Comparison of ENCODE assay signal across 8 cellular contexts in genomic region chrX:150568320-150569154, GRCh38. TPM values are rescaled to one million over a fixed set of nuclear protein-coding genes. Genes with fewer than 3 reads are reported as not detected.
DNase-seq lines count a peak whose midpoint lies in the region; ATAC-seq, FAIRE-seq and TF ChIP-seq lines count a peak whose summit lies in the region.

TSS of gene MTM1 (plus strand) at chrX:150568621. CDS start at chrX:150592615, 23,994 bp downstream.

- TF ChIP-seq CTCF in RWPE1 (conservative IDR thresholded peaks at IDR 0.05; ENCODE audit: low read depth) (no peak), fibroblast of lung (conservative IDR thresholded peaks at IDR 0.05 in 1 of 2, IDR thresholded peaks at IDR 0.05 in 1 of 2; ENCODE audit: low read depth in 1 of 2, low read length in 2 of 2) (no peak)

- ATAC-seq in activated T-helper 17 cell treated with anti-CD3 and anti-CD28 coated beads, Interleukin-2, amount 50 U/mL, for 72 hours (replicated peaks): peak; percentile 88
- ATAC-seq in naive B cell (ENCODE audit: low read depth in 2 of 2): peak; percentile 82 to 83
- ATAC-seq in stimulated activated effector memory CD8-positive, alpha-beta T cell treated with anti-CD3 and anti-CD28 coated beads, Interleukin-12 subunit alpha, Interleukin-12 subunit beta, amount 100 ng/mL, for 72 hours: peak; percentile 91

- peak; percentile 94 for DNase-seq in EL
- peak; percentile 83 for DNase-seq in H54 (ENCODE audit: insufficient read length, low spot score)
- peak; percentile 91 for DNase-seq in LoVo (ENCODE audit: low spot score)
- peak; percentile 94 for DNase-seq in RWPE1 (ENCODE audit: low spot score)
- peak; percentile 94 for DNase-seq in fibroblast of lung (ENCODE audit: low read depth in 2 of 2)
- peak; percentile 90 for DNase-seq in naive B cell
- peak; percentile 76 to 89 for DNase-seq in stimulated activated effector memory CD8-positive, alpha-beta T cell treated with anti-CD3 and anti-CD28 coated beads, Interleukin-12 subunit alpha, Interleukin-12 subunit beta, amount 100 ng/mL, for 72 hours (ENCODE audit: low spot score in 2 of 2)

- peak within 1 kb of the TSS; percentile 46 for H2AFZ ChIP-seq in fibroblast of lung (ENCODE audit: low read length)

- H3K4me1 Mint-ChIP-seq in activated T-helper 17 cell treated with anti-CD3 and anti-CD28 coated beads, Interleukin-2, amount 50 U/mL, for 72 hours: peaks cover 14% of the 10 kb centered on the region
- peaks cover 17 to 45% (median 32%) of the 10 kb centered on the region in 3 donors for H3K4me1 Mint-ChIP-seq in naive B cell
- H3K4me1 Mint-ChIP-seq in stimulated activated effector memory CD8-positive, alpha-beta T cell treated with anti-CD3 and anti-CD28 coated beads, Interleukin-12 subunit alpha, Interleukin-12 subunit beta, amount 100 ng/mL, for 72 hours: peaks cover 28% of the 10 kb centered on the region

- H3K79me2 ChIP-seq in fibroblast of lung (ENCODE audit: control insufficient read depth, insufficient read depth, low read length): peaks cover 3% of the 10 kb centered on the region

- H3K36me3 Mint-ChIP-seq in activated T-helper 17 cell treated with anti-CD3 and anti-CD28 coated beads, Interleukin-2, amount 50 U/mL, for 72 hours (ENCODE audit: low read depth): no peaks in the 10 kb centered on the region
- H3K36me3 Mint-ChIP-seq in naive B cell: no peaks in the 10 kb centered on the region
- no peaks in the 10 kb centered on the region for H3K36me3 Mint-ChIP-seq in stimulated activated effector memory CD8-positive, alpha-beta T cell treated with anti-CD3 and anti-CD28 coated beads, Interleukin-12 subunit alpha, Interleukin-12 subunit beta, amount 100 ng/mL, for 72 hours

- POLR2A ChIA-PET in RWPE1 (lab: Yijun Ruan, JAX; ENCODE audit: low non-redundant PET): no interaction called here

- H3K9me3 ChIP-seq in fibroblast of lung (ENCODE audit: control insufficient read depth, insufficient read depth, low read depth, low read length): no peaks in the 10 kb centered on the region

- CTCF ChIA-PET in RWPE1 (lab: Yijun Ruan, JAX): interaction anchor here (0.6 kb wide), 1 partner anchor 370 kb away, joined by 7 read pairs; no protein-coding TSS in a partner anchor

- no peaks in the 10 kb centered on the region for H3K4me1 ChIP-seq in fibroblast of lung (ENCODE audit: control insufficient read depth, extremely low read depth, insufficient read depth, low read length)

- FAIRE-seq in H54 (lab: Jason Lieb, UNC): peak; percentile 82

- no peaks in the 10 kb centered on the region for H3K27me3 ChIP-seq in fibroblast of lung (ENCODE audit: control insufficient read depth, insufficient read depth, low read length)

- H3K27ac Mint-ChIP-seq in activated T-helper 17 cell treated with anti-CD3 and anti-CD28 coated beads, Interleukin-2, amount 50 U/mL, for 72 hours: peak within 1 kb of the TSS; percentile 92
- peak within 1 kb of the TSS; percentile 85 to 97 (median 92) for H3K27ac Mint-ChIP-seq in naive B cell
- peak within 1 kb of the TSS; percentile 56 for H3K27ac Mint-ChIP-seq in stimulated activated effector memory CD8-positive, alpha-beta T cell treated with anti-CD3 and anti-CD28 coated beads, Interleukin-12 subunit alpha, Interleukin-12 subunit beta, amount 100 ng/mL, for 72 hours

- H3K27ac ChIP-seq in RWPE1 (peak within 1 kb of the TSS; percentile 71), fibroblast of lung (ENCODE audit: insufficient read depth, low read length) (peak within 1 kb of the TSS; percentile 76)

- peak within 1 kb of the TSS; percentile 87 for H3K4me3 Mint-ChIP-seq in activated T-helper 17 cell treated with anti-CD3 and anti-CD28 coated beads, Interleukin-2, amount 50 U/mL, for 72 hours
- peak within 1 kb of the TSS; percentile 85 to 95 (median 91) for H3K4me3 Mint-ChIP-seq in naive B cell
- H3K4me3 Mint-ChIP-seq in stimulated activated effector memory CD8-positive, alpha-beta T cell treated with anti-CD3 and anti-CD28 coated beads, Interleukin-12 subunit alpha, Interleukin-12 subunit beta, amount 100 ng/mL, for 72 hours: peak within 1 kb of the TSS; percentile 69

- no peaks in the 10 kb centered on the region for H3K9me3 Mint-ChIP-seq in activated T-helper 17 cell treated with anti-CD3 and anti-CD28 coated beads, Interleukin-2, amount 50 U/mL, for 72 hours
- H3K9me3 Mint-ChIP-seq in naive B cell: peaks cover 0 to 3% (median 0%) of the 10 kb centered on the region in 7 donors
- no peaks in the 10 kb centered on the region for H3K9me3 Mint-ChIP-seq in stimulated activated effector memory CD8-positive, alpha-beta T cell treated with anti-CD3 and anti-CD28 coated beads, Interleukin-12 subunit alpha, Interleukin-12 subunit beta, amount 100 ng/mL, for 72 hours

- no peaks in the 10 kb centered on the region for H4K20me1 ChIP-seq in fibroblast of lung (ENCODE audit: control insufficient read depth, extremely low read depth, insufficient read depth, low read length)

- peak; percentile 85 for TF ChIP-seq POLR2A in H54 (IDR thresholded peaks at IDR 0.05; ENCODE audit: low read depth, low read length)

- no peaks in the 10 kb centered on the region for H3K27me3 Mint-ChIP-seq in activated T-helper 17 cell treated with anti-CD3 and anti-CD28 coated beads, Interleukin-2, amount 50 U/mL, for 72 hours
- H3K27me3 Mint-ChIP-seq in naive B cell: no peaks in the 10 kb centered on the region

- H3K9ac ChIP-seq in fibroblast of lung (ENCODE audit: insufficient read depth, low read length): peak within 1 kb of the TSS; percentile 79

- H3K36me3 ChIP-seq in fibroblast of lung (ENCODE audit: control insufficient read depth, insufficient read depth, low read length): no peaks in the 10 kb centered on the region

- H3K4me2 ChIP-seq in fibroblast of lung (ENCODE audit: extremely low read depth, insufficient read depth, low read length): peak within 1 kb of the TSS; percentile 70

- peak within 1 kb of the TSS; percentile 62 to 71 (median 68) for H3K4me3 ChIP-seq in fibroblast of lung (replicated peaks in 1 of 4; ENCODE audit: control extremely low read depth in 1 of 4, insufficient read depth in 1 of 4, low read depth in 3 of 4, low read length in 4 of 4)

RNA-seq across cellular contexts. Expression of gene MTM1, which starts in this region (rescaled TPM):
- total RNA-seq in activated T-helper 17 cell treated with anti-CD3 and anti-CD28 coated beads, Interleukin-2, amount 50 U/mL, for 72 hours: 10 to 100 TPM; 17.1 to 21.4 TPM
- 10.0 and 15.2 TPM in 2 replicates for total RNA-seq in fibroblast of lung
- polyA plus RNA-seq in fibroblast of lung (5.0 and 5.1 TPM in 2 replicates), naive B cell (ENCODE audit: low read depth in 6 of 6) (10 to 100 TPM; 18.4 to 30.7 (median 26.9) TPM)
- 3.7 and 4.5 TPM in 2 replicates for polyA plus RNA-seq in fibroblast of lung (2012)
- 0.39 and 4.7 TPM in 2 replicates for polyA minus RNA-seq in fibroblast of lung (ENCODE audit: low replicate concordance)

Comparison
In these comparisons a context has a peak if more than half of its experiments do, and no peak if none do; other contexts are left out.
1. Peak in every context shown above with its lines: DNase-seq, ATAC-seq, H3K4me3 ChIP-seq and H3K27ac ChIP-seq.